1 cellular context compared by ENCODE assay signal in the genomic region with DNA sequence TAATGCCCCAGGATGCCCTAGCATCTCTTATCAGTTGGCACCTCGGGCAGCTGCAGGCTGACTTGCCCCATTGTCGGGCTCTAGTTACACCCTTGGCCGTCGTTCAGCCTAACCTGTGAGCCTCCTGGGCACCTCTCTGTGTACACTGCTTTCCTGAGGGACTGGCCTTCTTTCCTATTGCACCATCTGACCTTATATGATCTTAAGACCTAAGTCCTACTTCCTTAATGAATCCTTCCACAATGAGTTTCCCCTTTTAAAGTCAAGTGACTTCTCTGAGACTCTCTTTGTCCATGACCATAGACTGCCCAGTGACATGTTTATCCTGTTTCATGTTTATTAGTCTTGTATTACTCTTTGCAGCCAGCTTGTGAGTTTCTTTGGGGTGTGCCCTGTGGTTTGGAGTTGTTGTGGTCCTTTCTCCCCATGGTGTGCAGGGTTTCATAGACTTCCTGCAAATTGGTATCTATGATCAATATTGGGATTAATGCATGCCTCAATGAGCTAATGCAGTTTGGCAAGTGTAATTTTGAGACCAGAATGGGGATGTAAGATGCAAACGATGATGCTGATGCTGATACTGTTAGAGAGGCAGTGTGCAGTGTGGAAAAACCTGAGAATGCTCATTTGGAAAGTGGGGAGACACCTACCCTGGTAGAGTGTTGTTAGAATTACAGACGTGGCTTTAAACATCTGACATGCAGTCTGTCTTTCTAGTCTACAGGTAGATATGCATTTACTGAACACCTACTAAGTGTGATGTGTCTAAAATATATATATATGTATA.
TF ChIP-seq lines count a peak whose summit lies in the region.

No MANE protein-coding gene starts in this region.

TF ChIP-seq in WTC11, 78 proteins besides CTCF, POLR2A, EP300 and RAD21 (continued from another document):
- TF ChIP-seq, protein P1, sequence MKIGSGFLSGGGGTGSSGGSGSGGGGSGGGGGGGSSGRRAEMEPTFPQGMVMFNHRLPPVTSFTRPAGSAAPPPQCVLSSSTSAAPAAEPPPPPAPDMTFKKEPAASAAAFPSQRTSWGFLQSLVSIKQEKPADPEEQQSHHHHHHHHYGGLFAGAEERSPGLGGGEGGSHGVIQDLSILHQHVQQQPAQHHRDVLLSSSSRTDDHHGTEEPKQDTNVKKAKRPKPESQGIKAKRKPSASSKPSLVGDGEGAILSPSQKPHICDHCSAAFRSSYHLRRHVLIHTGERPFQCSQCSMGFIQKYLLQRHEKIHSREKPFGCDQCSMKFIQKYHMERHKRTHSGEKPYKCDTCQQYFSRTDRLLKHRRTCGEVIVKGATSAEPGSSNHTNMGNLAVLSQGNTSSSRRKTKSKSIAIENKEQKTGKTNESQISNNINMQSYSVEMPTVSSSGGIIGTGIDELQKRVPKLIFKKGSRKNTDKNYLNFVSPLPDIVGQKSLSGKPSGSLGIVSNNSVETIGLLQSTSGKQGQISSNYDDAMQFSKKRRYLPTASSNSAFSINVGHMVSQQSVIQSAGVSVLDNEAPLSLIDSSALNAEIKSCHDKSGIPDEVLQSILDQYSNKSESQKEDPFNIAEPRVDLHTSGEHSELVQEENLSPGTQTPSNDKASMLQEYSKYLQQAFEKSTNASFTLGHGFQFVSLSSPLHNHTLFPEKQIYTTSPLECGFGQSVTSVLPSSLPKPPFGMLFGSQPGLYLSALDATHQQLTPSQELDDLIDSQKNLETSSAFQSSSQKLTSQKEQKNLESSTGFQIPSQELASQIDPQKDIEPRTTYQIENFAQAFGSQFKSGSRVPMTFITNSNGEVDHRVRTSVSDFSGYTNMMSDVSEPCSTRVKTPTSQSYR (CRISPR knock-in tag; IDR thresholded peaks at IDR 0.05), result no peak
- TF ChIP-seq ZNF317 (CRISPR knock-in tag; IDR thresholded peaks at IDR 0.05; ENCODE audit: borderline replicate concordance, low read depth), result no peak
- no peak for TF ChIP-seq NR3C1 (CRISPR knock-in tag; conservative IDR thresholded peaks at IDR 0.05; ENCODE audit: low read depth)
- TF ChIP-seq, protein P2, sequence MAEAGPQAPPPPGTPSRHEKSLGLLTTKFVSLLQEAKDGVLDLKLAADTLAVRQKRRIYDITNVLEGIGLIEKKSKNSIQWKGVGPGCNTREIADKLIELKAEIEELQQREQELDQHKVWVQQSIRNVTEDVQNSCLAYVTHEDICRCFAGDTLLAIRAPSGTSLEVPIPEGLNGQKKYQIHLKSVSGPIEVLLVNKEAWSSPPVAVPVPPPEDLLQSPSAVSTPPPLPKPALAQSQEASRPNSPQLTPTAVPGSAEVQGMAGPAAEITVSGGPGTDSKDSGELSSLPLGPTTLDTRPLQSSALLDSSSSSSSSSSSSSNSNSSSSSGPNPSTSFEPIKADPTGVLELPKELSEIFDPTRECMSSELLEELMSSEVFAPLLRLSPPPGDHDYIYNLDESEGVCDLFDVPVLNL (CRISPR knock-in tag; IDR thresholded peaks at IDR 0.05; ENCODE audit: borderline replicate concordance, low read depth), result no peak
- TF ChIP-seq NFE2L1 (CRISPR knock-in tag; IDR thresholded peaks at IDR 0.05), result no peak
- no peak for TF ChIP-seq NFYB (CRISPR knock-in tag; conservative IDR thresholded peaks at IDR 0.05; ENCODE audit: low read depth)
- no peak for TF ChIP-seq ZBTB21 (CRISPR knock-in tag; IDR thresholded peaks at IDR 0.05; ENCODE audit: borderline replicate concordance)
- TF ChIP-seq PRRX2 (CRISPR knock-in tag; IDR thresholded peaks at IDR 0.05), result no peak
- TF ChIP-seq, protein P3, sequence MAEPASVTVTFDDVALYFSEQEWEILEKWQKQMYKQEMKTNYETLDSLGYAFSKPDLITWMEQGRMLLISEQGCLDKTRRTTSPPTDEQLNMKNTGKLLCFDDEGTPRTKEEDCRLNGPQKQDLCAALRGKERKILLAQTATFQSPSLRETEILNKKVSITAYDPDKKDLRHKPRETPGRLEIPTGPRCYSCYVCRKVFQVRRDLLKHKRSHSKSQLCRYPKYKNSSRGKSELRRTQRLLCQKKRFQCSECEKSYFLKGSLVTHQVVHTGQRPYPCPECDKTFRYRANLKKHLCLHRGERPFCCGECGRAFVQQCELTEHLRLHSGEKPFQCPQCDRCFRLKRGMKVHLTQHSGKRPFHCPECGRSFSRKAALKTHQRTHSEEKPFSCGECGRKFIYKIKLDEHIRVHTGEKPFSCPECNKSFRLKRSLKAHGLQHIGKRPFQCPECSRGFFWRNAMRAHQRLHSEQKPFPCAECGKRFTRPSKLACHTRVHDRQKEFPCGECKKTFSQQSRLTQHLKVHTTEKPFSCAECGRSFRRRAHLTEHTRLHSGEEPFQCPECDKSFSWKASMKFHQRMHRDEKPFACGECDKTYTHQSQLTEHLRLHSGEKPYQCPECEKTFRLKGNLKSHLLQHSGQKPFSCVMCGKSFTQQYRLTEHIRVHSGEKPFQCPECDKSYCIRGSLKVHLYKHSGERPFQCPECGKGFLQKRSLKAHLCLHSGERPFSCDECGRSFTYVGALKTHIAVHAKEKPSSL (CRISPR knock-in tag; conservative IDR thresholded peaks at IDR 0.05), result no peak
- TF ChIP-seq ZNF121 (CRISPR knock-in tag; IDR thresholded peaks at IDR 0.05), result no peak
- TF ChIP-seq, protein P4, sequence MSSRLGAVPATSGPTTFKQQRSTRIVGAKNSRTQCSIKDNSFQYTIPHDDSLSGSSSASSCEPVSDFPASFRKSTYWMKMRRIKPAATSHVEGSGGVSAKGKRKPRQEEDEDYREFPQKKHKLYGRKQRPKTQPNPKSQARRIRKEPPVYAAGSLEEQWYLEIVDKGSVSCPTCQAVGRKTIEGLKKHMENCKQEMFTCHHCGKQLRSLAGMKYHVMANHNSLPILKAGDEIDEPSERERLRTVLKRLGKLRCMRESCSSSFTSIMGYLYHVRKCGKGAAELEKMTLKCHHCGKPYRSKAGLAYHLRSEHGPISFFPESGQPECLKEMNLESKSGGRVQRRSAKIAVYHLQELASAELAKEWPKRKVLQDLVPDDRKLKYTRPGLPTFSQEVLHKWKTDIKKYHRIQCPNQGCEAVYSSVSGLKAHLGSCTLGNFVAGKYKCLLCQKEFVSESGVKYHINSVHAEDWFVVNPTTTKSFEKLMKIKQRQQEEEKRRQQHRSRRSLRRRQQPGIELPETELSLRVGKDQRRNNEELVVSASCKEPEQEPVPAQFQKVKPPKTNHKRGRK (CRISPR knock-in tag; IDR thresholded peaks at IDR 0.05; ENCODE audit: borderline replicate concordance), result no peak
- TF ChIP-seq ELF4 (CRISPR knock-in tag; IDR thresholded peaks at IDR 0.05; ENCODE audit: low read depth), result no peak
- TF ChIP-seq NFATC4 (CRISPR knock-in tag; IDR thresholded peaks at IDR 0.05), result no peak
- TF ChIP-seq, protein P5, sequence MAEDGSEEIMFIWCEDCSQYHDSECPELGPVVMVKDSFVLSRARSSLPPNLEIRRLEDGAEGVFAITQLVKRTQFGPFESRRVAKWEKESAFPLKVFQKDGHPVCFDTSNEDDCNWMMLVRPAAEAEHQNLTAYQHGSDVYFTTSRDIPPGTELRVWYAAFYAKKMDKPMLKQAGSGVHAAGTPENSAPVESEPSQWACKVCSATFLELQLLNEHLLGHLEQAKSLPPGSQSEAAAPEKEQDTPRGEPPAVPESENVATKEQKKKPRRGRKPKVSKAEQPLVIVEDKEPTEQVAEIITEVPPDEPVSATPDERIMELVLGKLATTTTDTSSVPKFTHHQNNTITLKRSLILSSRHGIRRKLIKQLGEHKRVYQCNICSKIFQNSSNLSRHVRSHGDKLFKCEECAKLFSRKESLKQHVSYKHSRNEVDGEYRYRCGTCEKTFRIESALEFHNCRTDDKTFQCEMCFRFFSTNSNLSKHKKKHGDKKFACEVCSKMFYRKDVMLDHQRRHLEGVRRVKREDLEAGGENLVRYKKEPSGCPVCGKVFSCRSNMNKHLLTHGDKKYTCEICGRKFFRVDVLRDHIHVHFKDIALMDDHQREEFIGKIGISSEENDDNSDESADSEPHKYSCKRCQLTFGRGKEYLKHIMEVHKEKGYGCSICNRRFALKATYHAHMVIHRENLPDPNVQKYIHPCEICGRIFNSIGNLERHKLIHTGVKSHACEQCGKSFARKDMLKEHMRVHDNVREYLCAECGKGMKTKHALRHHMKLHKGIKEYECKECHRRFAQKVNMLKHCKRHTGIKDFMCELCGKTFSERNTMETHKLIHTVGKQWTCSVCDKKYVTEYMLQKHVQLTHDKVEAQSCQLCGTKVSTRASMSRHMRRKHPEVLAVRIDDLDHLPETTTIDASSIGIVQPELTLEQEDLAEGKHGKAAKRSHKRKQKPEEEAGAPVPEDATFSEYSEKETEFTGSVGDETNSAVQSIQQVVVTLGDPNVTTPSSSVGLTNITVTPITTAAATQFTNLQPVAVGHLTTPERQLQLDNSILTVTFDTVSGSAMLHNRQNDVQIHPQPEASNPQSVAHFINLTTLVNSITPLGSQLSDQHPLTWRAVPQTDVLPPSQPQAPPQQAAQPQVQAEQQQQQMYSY (CRISPR knock-in tag; IDR thresholded peaks at IDR 0.05), result no peak
- no peak for TF ChIP-seq FOXK1 (CRISPR knock-in tag; IDR thresholded peaks at IDR 0.05)
- TF ChIP-seq, protein P6, sequence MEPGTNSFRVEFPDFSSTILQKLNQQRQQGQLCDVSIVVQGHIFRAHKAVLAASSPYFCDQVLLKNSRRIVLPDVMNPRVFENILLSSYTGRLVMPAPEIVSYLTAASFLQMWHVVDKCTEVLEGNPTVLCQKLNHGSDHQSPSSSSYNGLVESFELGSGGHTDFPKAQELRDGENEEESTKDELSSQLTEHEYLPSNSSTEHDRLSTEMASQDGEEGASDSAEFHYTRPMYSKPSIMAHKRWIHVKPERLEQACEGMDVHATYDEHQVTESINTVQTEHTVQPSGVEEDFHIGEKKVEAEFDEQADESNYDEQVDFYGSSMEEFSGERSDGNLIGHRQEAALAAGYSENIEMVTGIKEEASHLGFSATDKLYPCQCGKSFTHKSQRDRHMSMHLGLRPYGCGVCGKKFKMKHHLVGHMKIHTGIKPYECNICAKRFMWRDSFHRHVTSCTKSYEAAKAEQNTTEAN (CRISPR knock-in tag; IDR thresholded peaks at IDR 0.05), result no peak
- TF ChIP-seq, protein P7, sequence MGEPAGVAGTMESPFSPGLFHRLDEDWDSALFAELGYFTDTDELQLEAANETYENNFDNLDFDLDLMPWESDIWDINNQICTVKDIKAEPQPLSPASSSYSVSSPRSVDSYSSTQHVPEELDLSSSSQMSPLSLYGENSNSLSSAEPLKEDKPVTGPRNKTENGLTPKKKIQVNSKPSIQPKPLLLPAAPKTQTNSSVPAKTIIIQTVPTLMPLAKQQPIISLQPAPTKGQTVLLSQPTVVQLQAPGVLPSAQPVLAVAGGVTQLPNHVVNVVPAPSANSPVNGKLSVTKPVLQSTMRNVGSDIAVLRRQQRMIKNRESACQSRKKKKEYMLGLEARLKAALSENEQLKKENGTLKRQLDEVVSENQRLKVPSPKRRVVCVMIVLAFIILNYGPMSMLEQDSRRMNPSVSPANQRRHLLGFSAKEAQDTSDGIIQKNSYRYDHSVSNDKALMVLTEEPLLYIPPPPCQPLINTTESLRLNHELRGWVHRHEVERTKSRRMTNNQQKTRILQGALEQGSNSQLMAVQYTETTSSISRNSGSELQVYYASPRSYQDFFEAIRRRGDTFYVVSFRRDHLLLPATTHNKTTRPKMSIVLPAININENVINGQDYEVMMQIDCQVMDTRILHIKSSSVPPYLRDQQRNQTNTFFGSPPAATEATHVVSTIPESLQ (CRISPR knock-in tag; IDR thresholded peaks at IDR 0.05), result no peak
